In genomic region chr17:67785122-67785477, GRCh38 we compare ENCODE assay signal across 28 cellular contexts.
"Had no signal": no experiment of that assay in that cellular context is flagged by ENCODE, and none has a peak within 500 bp of the region (broad histone marks: within the 10 kb centered on the region; RNA-seq: fewer than 3 reads in every experiment).

No MANE protein-coding gene starts in this region.

- H3K4me3 Mint-ChIP-seq: natural killer cell; stimulated activated naive B cell treated with anti-CD40 and anti-IgM and Interleukin-4, amounts not matched to agents 10 μg/mL and 1 μg/mL and 100 μg/mL, for 72 hours had no signal

- FAIRE-seq: keratinocyte, pancreas, urothelium cell line had no signal

- H3K36me3 Mint-ChIP-seq: natural killer cell; stimulated activated naive B cell treated with anti-CD40 and anti-IgM and Interleukin-4, amounts not matched to agents 10 μg/mL and 1 μg/mL and 100 μg/mL, for 72 hours had no signal

- H3K4me3 ChIP-seq: lower lobe of right lung, pancreas, prostate gland, skin epidermis, stomach, thoracic aorta, tibial artery, upper lobe of right lung had no signal

- H3K9me3 ChIP-seq: lower lobe of right lung, pancreas, prostate gland, thoracic aorta, tibial artery, upper lobe of right lung had no signal

- H3K36me3 ChIP-seq: lower lobe of right lung, pancreas, prostate gland, stomach, thoracic aorta, tibial artery, upper lobe of right lung had no signal

- H3K27me3 ChIP-seq: pancreas, stomach, tibial artery, upper lobe of right lung had no signal

- ATAC-seq: left cardiac atrium; left lobe of liver; lower lobe of right lung; natural killer cell; pancreas; sciatic nerve; stimulated activated naive B cell treated with anti-CD40 and anti-IgM and Interleukin-4, amounts not matched to agents 10 μg/mL and 1 μg/mL and 100 μg/mL, for 72 hours; stimulated activated naive CD8-positive, alpha-beta T cell treated with anti-CD3 and anti-CD28 coated beads, Interleukin-15, Interleukin-2, amounts not matched to agents 100 U/mL and 50 U/mL, for 24 hours; upper lobe of right lung had no signal

- DNase-seq: hippocampal formation; kidney glomerular epithelial cell; left cardiac atrium; lower lobe of right lung; mammary epithelial cell; mesenchymal stem cell; natural killer cell; nucleus accumbens; retina; right cardiac atrium; stimulated activated CD4-positive, alpha-beta T cell treated with anti-CD3 and anti-CD28 coated beads, Interleukin-12 subunit alpha, Interleukin-12 subunit beta, amount 100 ng/mL, for 4 hours; stimulated activated CD4-positive, alpha-beta T cell treated with anti-CD3 and anti-CD28 coated beads, Interleukin-15, amount 100 ng/mL, for 24 hours; stimulated activated CD4-positive, alpha-beta T cell treated with anti-CD3 and anti-CD28 coated beads, Interleukin-2, amount 100 ng/mL, for 24 hours; stimulated activated CD4-positive, alpha-beta T cell treated with anti-CD3 and anti-CD28 coated beads, Interleukin-4, amount 100 ng/mL, for 1 hour; stimulated activated naive B cell treated with anti-CD40 and anti-IgM and Interleukin-4, amounts not matched to agents 10 μg/mL and 1 μg/mL and 100 μg/mL, for 72 hours; stimulated activated naive CD8-positive, alpha-beta T cell treated with anti-CD3 and anti-CD28 coated beads, Interleukin-15, Interleukin-2, amounts not matched to agents 100 U/mL and 50 U/mL, for 24 hours; stomach; tibial artery; trophoblast cell; upper lobe of right lung had no signal

- H3K4me1 ChIP-seq: lower lobe of right lung, pancreas, prostate gland, tibial artery, upper lobe of right lung had no signal

- H3K4me1 Mint-ChIP-seq: natural killer cell had no signal

- H3K27me3 Mint-ChIP-seq: stimulated activated naive B cell treated with anti-CD40 and anti-IgM and Interleukin-4, amounts not matched to agents 10 μg/mL and 1 μg/mL and 100 μg/mL, for 72 hours had no signal

- H3K27ac Mint-ChIP-seq: natural killer cell; stimulated activated naive B cell treated with anti-CD40 and anti-IgM and Interleukin-4, amounts not matched to agents 10 μg/mL and 1 μg/mL and 100 μg/mL, for 72 hours had no signal

- H3K9me3 Mint-ChIP-seq: natural killer cell had no signal

- H3K27ac ChIP-seq: lower lobe of right lung, pancreas, prostate gland, skin epidermis, stomach, thoracic aorta, tibial artery, upper lobe of right lung had no signal
